In the genomic region with DNA sequence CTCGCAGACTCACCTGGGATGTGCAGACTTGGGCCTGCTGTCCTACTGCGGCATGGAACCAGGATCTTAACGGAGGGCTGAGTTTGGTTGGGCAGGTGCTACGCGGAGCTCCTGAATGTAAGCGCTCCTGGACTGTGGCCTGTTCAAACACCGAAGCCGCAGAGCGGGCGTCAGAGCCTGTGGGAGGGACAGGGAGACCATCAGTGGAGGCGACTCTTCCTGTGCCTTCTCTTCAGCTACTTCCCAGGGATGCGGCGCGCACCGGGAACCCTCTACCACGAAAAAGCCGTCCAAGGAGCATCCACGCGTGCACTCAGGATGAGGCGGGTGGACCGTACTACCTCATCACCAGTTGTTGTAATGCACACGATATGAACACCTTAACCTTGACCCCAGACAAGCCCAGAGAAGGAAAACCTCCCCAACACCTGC, we compare ENCODE assay signal across 1 cellular context.
TF ChIP-seq lines count a peak whose summit lies in the region.

No MANE protein-coding gene starts in this region.

TF ChIP-seq in HepG2, 621 proteins besides CTCF, POLR2A, EP300 and RAD21 (continued from another document):
- TF ChIP-seq, protein P1, sequence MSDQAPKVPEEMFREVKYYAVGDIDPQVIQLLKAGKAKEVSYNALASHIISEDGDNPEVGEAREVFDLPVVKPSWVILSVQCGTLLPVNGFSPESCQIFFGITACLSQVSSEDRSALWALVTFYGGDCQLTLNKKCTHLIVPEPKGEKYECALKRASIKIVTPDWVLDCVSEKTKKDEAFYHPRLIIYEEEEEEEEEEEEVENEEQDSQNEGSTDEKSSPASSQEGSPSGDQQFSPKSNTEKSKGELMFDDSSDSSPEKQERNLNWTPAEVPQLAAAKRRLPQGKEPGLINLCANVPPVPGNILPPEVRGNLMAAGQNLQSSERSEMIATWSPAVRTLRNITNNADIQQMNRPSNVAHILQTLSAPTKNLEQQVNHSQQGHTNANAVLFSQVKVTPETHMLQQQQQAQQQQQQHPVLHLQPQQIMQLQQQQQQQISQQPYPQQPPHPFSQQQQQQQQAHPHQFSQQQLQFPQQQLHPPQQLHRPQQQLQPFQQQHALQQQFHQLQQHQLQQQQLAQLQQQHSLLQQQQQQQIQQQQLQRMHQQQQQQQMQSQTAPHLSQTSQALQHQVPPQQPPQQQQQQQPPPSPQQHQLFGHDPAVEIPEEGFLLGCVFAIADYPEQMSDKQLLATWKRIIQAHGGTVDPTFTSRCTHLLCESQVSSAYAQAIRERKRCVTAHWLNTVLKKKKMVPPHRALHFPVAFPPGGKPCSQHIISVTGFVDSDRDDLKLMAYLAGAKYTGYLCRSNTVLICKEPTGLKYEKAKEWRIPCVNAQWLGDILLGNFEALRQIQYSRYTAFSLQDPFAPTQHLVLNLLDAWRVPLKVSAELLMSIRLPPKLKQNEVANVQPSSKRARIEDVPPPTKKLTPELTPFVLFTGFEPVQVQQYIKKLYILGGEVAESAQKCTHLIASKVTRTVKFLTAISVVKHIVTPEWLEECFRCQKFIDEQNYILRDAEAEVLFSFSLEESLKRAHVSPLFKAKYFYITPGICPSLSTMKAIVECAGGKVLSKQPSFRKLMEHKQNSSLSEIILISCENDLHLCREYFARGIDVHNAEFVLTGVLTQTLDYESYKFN (CRISPR knock-in tag; conservative IDR thresholded peaks at IDR 0.05), result 0 out of 2 replicates have a peak, but pooled peaks have one; percentile 9
- TF ChIP-seq CHCHD3 (CRISPR knock-in tag; IDR thresholded peaks at IDR 0.05) (no peak), HHEX (CRISPR knock-in tag; IDR thresholded peaks at IDR 0.05) (no peak), RBAK (CRISPR knock-in tag; IDR thresholded peaks at IDR 0.05) (no peak), NCOA5 (CRISPR knock-in tag; IDR thresholded peaks at IDR 0.05) (no peak), CEBPB (IDR thresholded peaks at IDR 0.05; ENCODE audit: borderline replicate concordance, low read depth, low read length) (no peak), ONECUT2 (CRISPR knock-in tag; IDR thresholded peaks at IDR 0.05) (no peak), SRF (IDR thresholded peaks at IDR 0.05; ENCODE audit: low read depth, low read length) (no peak), ZNF33A (CRISPR knock-in tag; IDR thresholded peaks at IDR 0.05; ENCODE audit: borderline replicate concordance) (no peak), ZBTB20 (CRISPR knock-in tag; IDR thresholded peaks at IDR 0.05; ENCODE audit: borderline replicate concordance, low read depth) (0 out of 2 replicates have a peak, but pooled peaks have one; percentile 62), SMAD1 (CRISPR knock-in tag; IDR thresholded peaks at IDR 0.05; ENCODE audit: borderline replicate concordance, low read depth) (0 out of 2 replicates have a peak, but pooled peaks have one; percentile 60), NR2C2 (CRISPR knock-in tag; IDR thresholded peaks at IDR 0.05; ENCODE audit: borderline replicate concordance) (no peak), AGO1 (IDR thresholded peaks at IDR 0.05; ENCODE audit: low read depth, low read length, poor library complexity, severe bottlenecking) (no peak), MZF1 (CRISPR knock-in tag; IDR thresholded peaks at IDR 0.05; ENCODE audit: borderline replicate concordance) (no peak), ZNF24 (IDR thresholded peaks at IDR 0.05) (no peak), PHF21A (CRISPR knock-in tag; IDR thresholded peaks at IDR 0.05) (0 out of 2 replicates have a peak, but pooled peaks have one; percentile 43), SIN3B (IDR thresholded peaks at IDR 0.05; ENCODE audit: low read length) (no peak), ZNF225 (CRISPR knock-in tag; IDR thresholded peaks at IDR 0.05) (no peak), ZNF562 (CRISPR knock-in tag; IDR thresholded peaks at IDR 0.05; ENCODE audit: borderline replicate concordance) (no peak), HNRNPH1 (optimal IDR thresholded peaks at IDR 0.05; ENCODE audit: low read depth, low read length) (no peak), PHF8 (CRISPR knock-in tag; IDR thresholded peaks at IDR 0.05) (0 out of 2 replicates have a peak, but pooled peaks have one; percentile 30), FOXA1 (IDR thresholded peaks at IDR 0.05) (no peak), FOXA1 (CRISPR knock-in tag; IDR thresholded peaks at IDR 0.05) (peak; percentile 52; the same call in 1 of the 2 replicates), ZNF567 (CRISPR knock-in tag; IDR thresholded peaks at IDR 0.05; ENCODE audit: borderline replicate concordance) (no peak), NR1H2 (CRISPR knock-in tag; IDR thresholded peaks at IDR 0.05; ENCODE audit: borderline replicate concordance, low read depth) (no peak), RNF2 (conservative IDR thresholded peaks at IDR 0.05; ENCODE audit: low read depth) (no peak), SIX4 (CRISPR knock-in tag; IDR thresholded peaks at IDR 0.05) (no peak), MEF2D (CRISPR knock-in tag; IDR thresholded peaks at IDR 0.05) (no peak), PCBP2 (optimal IDR thresholded peaks at IDR 0.05; ENCODE audit: low read depth, low read length, poor library complexity, severe bottlenecking) (no peak), SP5 (CRISPR knock-in tag; IDR thresholded peaks at IDR 0.05; ENCODE audit: borderline replicate concordance, low read depth) (peak; percentile 47; the same call in 1 of the 2 replicates), GLI4 (CRISPR knock-in tag; IDR thresholded peaks at IDR 0.05; ENCODE audit: borderline replicate concordance) (no peak), ZNF790 (CRISPR knock-in tag; IDR thresholded peaks at IDR 0.05; ENCODE audit: borderline replicate concordance) (no peak)
- TF ChIP-seq, protein P2, sequence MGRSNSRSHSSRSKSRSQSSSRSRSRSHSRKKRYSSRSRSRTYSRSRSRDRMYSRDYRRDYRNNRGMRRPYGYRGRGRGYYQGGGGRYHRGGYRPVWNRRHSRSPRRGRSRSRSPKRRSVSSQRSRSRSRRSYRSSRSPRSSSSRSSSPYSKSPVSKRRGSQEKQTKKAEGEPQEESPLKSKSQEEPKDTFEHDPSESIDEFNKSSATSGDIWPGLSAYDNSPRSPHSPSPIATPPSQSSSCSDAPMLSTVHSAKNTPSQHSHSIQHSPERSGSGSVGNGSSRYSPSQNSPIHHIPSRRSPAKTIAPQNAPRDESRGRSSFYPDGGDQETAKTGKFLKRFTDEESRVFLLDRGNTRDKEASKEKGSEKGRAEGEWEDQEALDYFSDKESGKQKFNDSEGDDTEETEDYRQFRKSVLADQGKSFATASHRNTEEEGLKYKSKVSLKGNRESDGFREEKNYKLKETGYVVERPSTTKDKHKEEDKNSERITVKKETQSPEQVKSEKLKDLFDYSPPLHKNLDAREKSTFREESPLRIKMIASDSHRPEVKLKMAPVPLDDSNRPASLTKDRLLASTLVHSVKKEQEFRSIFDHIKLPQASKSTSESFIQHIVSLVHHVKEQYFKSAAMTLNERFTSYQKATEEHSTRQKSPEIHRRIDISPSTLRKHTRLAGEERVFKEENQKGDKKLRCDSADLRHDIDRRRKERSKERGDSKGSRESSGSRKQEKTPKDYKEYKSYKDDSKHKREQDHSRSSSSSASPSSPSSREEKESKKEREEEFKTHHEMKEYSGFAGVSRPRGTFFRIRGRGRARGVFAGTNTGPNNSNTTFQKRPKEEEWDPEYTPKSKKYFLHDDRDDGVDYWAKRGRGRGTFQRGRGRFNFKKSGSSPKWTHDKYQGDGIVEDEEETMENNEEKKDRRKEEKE (IDR thresholded peaks at IDR 0.05), result no peak
- TF ChIP-seq, protein P3, sequence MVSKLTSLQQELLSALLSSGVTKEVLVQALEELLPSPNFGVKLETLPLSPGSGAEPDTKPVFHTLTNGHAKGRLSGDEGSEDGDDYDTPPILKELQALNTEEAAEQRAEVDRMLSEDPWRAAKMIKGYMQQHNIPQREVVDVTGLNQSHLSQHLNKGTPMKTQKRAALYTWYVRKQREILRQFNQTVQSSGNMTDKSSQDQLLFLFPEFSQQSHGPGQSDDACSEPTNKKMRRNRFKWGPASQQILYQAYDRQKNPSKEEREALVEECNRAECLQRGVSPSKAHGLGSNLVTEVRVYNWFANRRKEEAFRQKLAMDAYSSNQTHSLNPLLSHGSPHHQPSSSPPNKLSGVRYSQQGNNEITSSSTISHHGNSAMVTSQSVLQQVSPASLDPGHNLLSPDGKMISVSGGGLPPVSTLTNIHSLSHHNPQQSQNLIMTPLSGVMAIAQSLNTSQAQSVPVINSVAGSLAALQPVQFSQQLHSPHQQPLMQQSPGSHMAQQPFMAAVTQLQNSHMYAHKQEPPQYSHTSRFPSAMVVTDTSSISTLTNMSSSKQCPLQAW (CRISPR knock-in tag; IDR thresholded peaks at IDR 0.05), result peak; percentile 30; the same call in 1 of the 2 replicates
- TF ChIP-seq, protein P4, sequence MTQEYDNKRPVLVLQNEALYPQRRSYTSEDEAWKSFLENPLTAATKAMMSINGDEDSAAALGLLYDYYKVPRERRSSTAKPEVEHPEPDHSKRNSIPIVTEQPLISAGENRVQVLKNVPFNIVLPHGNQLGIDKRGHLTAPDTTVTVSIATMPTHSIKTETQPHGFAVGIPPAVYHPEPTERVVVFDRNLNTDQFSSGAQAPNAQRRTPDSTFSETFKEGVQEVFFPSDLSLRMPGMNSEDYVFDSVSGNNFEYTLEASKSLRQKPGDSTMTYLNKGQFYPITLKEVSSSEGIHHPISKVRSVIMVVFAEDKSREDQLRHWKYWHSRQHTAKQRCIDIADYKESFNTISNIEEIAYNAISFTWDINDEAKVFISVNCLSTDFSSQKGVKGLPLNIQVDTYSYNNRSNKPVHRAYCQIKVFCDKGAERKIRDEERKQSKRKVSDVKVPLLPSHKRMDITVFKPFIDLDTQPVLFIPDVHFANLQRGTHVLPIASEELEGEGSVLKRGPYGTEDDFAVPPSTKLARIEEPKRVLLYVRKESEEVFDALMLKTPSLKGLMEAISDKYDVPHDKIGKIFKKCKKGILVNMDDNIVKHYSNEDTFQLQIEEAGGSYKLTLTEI (CRISPR knock-in tag; conservative IDR thresholded peaks at IDR 0.05), result no peak
- TF ChIP-seq, protein P5, sequence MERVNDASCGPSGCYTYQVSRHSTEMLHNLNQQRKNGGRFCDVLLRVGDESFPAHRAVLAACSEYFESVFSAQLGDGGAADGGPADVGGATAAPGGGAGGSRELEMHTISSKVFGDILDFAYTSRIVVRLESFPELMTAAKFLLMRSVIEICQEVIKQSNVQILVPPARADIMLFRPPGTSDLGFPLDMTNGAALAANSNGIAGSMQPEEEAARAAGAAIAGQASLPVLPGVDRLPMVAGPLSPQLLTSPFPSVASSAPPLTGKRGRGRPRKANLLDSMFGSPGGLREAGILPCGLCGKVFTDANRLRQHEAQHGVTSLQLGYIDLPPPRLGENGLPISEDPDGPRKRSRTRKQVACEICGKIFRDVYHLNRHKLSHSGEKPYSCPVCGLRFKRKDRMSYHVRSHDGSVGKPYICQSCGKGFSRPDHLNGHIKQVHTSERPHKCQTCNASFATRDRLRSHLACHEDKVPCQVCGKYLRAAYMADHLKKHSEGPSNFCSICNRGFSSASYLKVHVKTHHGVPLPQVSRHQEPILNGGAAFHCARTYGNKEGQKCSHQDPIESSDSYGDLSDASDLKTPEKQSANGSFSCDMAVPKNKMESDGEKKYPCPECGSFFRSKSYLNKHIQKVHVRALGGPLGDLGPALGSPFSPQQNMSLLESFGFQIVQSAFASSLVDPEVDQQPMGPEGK (CRISPR knock-in tag; IDR thresholded peaks at IDR 0.05), result no peak
- TF ChIP-seq, protein P6, sequence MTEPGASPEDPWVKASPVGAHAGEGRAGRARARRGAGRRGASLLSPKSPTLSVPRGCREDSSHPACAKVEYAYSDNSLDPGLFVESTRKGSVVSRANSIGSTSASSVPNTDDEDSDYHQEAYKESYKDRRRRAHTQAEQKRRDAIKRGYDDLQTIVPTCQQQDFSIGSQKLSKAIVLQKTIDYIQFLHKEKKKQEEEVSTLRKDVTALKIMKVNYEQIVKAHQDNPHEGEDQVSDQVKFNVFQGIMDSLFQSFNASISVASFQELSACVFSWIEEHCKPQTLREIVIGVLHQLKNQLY (CRISPR knock-in tag; IDR thresholded peaks at IDR 0.05), result no peak
- TF ChIP-seq, protein P7, sequence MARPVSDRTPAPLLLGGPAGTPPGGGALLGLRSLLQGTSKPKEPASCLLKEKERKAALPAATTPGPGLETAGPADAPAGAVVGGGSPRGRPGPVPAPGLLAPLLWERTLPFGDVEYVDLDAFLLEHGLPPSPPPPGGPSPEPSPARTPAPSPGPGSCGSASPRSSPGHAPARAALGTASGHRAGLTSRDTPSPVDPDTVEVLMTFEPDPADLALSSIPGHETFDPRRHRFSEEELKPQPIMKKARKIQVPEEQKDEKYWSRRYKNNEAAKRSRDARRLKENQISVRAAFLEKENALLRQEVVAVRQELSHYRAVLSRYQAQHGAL (CRISPR knock-in tag; IDR thresholded peaks at IDR 0.05; ENCODE audit: not compliant biosample characterization), result peak; percentile 53
- TF ChIP-seq, protein P8, sequence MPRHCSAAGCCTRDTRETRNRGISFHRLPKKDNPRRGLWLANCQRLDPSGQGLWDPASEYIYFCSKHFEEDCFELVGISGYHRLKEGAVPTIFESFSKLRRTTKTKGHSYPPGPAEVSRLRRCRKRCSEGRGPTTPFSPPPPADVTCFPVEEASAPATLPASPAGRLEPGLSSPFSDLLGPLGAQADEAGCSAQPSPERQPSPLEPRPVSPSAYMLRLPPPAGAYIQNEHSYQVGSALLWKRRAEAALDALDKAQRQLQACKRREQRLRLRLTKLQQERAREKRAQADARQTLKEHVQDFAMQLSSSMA (CRISPR knock-in tag; IDR thresholded peaks at IDR 0.05), result no peak
- TF ChIP-seq, protein P9, sequence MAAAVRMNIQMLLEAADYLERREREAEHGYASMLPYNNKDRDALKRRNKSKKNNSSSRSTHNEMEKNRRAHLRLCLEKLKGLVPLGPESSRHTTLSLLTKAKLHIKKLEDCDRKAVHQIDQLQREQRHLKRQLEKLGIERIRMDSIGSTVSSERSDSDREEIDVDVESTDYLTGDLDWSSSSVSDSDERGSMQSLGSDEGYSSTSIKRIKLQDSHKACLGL (CRISPR knock-in tag; IDR thresholded peaks at IDR 0.05), result no peak
- TF ChIP-seq, protein P10, sequence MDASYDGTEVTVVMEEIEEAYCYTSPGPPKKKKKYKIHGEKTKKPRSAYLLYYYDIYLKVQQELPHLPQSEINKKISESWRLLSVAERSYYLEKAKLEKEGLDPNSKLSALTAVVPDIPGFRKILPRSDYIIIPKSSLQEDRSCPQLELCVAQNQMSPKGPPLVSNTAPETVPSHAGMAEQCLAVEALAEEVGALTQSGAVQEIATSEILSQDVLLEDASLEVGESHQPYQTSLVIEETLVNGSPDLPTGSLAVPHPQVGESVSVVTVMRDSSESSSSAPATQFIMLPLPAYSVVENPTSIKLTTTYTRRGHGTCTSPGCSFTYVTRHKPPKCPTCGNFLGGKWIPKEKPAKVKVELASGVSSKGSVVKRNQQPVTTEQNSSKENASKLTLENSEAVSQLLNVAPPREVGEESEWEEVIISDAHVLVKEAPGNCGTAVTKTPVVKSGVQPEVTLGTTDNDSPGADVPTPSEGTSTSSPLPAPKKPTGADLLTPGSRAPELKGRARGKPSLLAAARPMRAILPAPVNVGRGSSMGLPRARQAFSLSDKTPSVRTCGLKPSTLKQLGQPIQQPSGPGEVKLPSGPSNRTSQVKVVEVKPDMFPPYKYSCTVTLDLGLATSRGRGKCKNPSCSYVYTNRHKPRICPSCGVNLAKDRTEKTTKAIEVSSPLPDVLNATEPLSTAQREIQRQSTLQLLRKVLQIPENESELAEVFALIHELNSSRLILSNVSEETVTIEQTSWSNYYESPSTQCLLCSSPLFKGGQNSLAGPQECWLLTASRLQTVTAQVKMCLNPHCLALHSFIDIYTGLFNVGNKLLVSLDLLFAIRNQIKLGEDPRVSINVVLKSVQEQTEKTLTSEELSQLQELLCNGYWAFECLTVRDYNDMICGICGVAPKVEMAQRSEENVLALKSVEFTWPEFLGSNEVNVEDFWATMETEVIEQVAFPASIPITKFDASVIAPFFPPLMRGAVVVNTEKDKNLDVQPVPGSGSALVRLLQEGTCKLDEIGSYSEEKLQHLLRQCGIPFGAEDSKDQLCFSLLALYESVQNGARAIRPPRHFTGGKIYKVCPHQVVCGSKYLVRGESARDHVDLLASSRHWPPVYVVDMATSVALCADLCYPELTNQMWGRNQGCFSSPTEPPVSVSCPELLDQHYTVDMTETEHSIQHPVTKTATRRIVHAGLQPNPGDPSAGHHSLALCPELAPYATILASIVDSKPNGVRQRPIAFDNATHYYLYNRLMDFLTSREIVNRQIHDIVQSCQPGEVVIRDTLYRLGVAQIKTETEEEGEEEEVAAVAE (CRISPR knock-in tag; IDR thresholded peaks at IDR 0.05; ENCODE audit: borderline replicate concordance), result no peak
